ENCODE assay signal across 8 cellular contexts in genomic region chr20:46119028-46119546, GRCh38.
DNase-seq lines count a peak whose midpoint lies in the region; ATAC-seq and TF ChIP-seq lines count a peak whose summit lies in the region.

No MANE protein-coding gene starts in this region.

- no peak overlapping the region for H2AFZ ChIP-seq in OCI-LY1 (ENCODE audit: low read length)

- H3K4me1 Mint-ChIP-seq in memory B cell = peaks cover 38% of the 10 kb centered on the region

- DNase-seq in CD1c-positive myeloid dendritic cell (ENCODE audit: extremely low spot score) = peak; percentile 50
- peak in 1 of 2 donors; percentile 67 for DNase-seq in memory B cell (ENCODE audit: low spot score in 2 of 2)
- DNase-seq in iPS-NIHi11 (ENCODE audit: low spot score) = no peak
- no peak for DNase-seq in DMS79 (lab: John Stamatoyannopoulos, UW)
- DNase-seq in DMS 273 treated with DMSO at 0.1 percent for 48 hours (lab: John Stamatoyannopoulos, UW) = no peak
- DNase-seq in brain microvascular endothelial cell = no peak

- H3K27ac ChIP-seq in OCI-LY1 (ENCODE audit: low read depth, low read length, poor library complexity, severe bottlenecking) = peak overlapping the region; percentile 88
- no peak overlapping the region for H3K27ac ChIP-seq in brain microvascular endothelial cell

- H3K36me3 ChIP-seq in OCI-LY1 (ENCODE audit: insufficient read depth, low read length) = peaks cover 30% of the 10 kb centered on the region; the same call in 1 of the 2 replicates
- H3K36me3 ChIP-seq in brain microvascular endothelial cell (replicated peaks) = no peaks in the 10 kb centered on the region

- no peaks in the 10 kb centered on the region for H3K27me3 Mint-ChIP-seq in memory B cell

- H3K36me3 Mint-ChIP-seq in memory B cell = peaks cover 22% of the 10 kb centered on the region

- peak overlapping the region; percentile 63 for H3K9ac ChIP-seq in OCI-LY1 (ENCODE audit: low read length)

- no peaks in the 10 kb centered on the region for H3K9me3 ChIP-seq in OCI-LY1 (ENCODE audit: low read length)

- in situ Hi-C loops in brain microvascular endothelial cell (cut with HindIII; ENCODE audit: low pct_ligation_motif_present, low sequenced_read_pairs) = no loop called here

- H3K9me2 ChIP-seq in OCI-LY1 (ENCODE audit: low read depth, low read length) = no peaks in the 10 kb centered on the region

- H3K4me3 ChIP-seq in OCI-LY1 (ENCODE audit: low read depth, low read length, poor library complexity, severe bottlenecking) (peak overlapping the region; percentile 66), brain microvascular endothelial cell (ENCODE audit: low read depth, low read length) (no peak overlapping the region)

- TF ChIP-seq CTCF in OCI-LY1 (IDR thresholded peaks at IDR 0.05; ENCODE audit: low read length) (no peak), brain microvascular endothelial cell (IDR thresholded peaks at IDR 0.05; ENCODE audit: low read depth, low read length, missing control alignments) (no peak)

- H3K27me3 ChIP-seq in OCI-LY1 (ENCODE audit: insufficient read depth, low read length) = no peaks in the 10 kb centered on the region
- H3K27me3 ChIP-seq in brain microvascular endothelial cell (replicated peaks) = no peaks in the 10 kb centered on the region

- H3F3A ChIP-seq in OCI-LY1 (ENCODE audit: insufficient read depth, low read length) = no peaks in the 10 kb centered on the region

- H3K4me1 ChIP-seq in OCI-LY1 (ENCODE audit: insufficient read depth, low read length, severe bottlenecking) = peaks cover 37% of the 10 kb centered on the region

- H3K4me3 Mint-ChIP-seq in memory B cell = peak overlapping the region; percentile 100

- peak overlapping the region; percentile 79 for H3K4me2 ChIP-seq in OCI-LY1 (ENCODE audit: low read length)

- H3K79me2 ChIP-seq in OCI-LY1 (ENCODE audit: insufficient read depth, low read length) = no peaks in the 10 kb centered on the region

- no peaks in the 10 kb centered on the region for H3K9me3 Mint-ChIP-seq in memory B cell

- H4K20me1 ChIP-seq in OCI-LY1 (ENCODE audit: insufficient read depth, low read length) = no peaks in the 10 kb centered on the region

- H3K27ac Mint-ChIP-seq in memory B cell = peak overlapping the region; percentile 99

- ATAC-seq in GM19455 (IDR thresholded peaks at IDR 0.05; ENCODE audit: unreplicated experiment) (peak; percentile 30), memory B cell (ENCODE audit: low read depth) (peak; percentile 73)
